6 cellular contexts compared by ENCODE assay signal in the genomic region with DNA sequence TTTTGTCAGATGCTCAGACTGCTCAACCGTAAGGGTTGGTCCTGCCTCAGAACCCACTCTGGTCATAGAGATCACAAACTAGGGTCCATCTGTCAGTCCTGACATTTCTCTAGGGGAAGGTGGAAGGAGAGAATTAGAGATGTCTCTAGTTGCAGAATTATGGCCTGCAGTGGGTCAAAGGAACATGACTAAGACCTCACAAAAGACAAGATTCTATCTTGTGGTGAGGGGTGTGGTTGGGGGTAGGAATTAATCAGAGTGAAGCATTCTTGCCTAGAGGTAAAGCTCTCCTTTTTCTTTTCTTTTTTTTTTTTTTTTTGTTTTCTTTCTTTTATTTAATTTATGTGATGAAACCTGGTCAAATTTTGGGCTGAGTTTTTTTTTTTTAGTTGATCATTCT.
DNase-seq lines count a peak whose midpoint lies in the region; ATAC-seq, FAIRE-seq and TF ChIP-seq lines count a peak whose summit lies in the region.
"Not testable (repeated sequence)": the region's sequence is repeated elsewhere in the genome, so short reads cannot be mapped to it uniquely, and the experiment has no call there.

No MANE protein-coding gene starts in this region.

- FAIRE-seq in K562 (lab: Jason Lieb, UNC): peak; percentile 84

- DNase-seq in PC-3: peak; percentile 55
- not testable (repeated sequence) for DNase-seq in activated T-cell treated with anti-CD3 and anti-CD28 coated beads, Interleukin-2, amount 50 U/mL, for 72 hours; K562 (ENCODE audit: extremely low read depth in 1 of 4, low spot score in 3 of 4); glutamatergic neuron; progenitor cell of endocrine pancreas (ENCODE audit: low spot score, unreplicated experiment); type B pancreatic cell (ENCODE audit: extremely low spot score, unreplicated experiment)

- not testable (repeated sequence) for H3K27ac Mint-ChIP-seq in activated T-cell treated with anti-CD3 and anti-CD28 coated beads, Interleukin-2, amount 50 U/mL, for 72 hours
- peak overlapping the region; percentile 95 for H3K27ac Mint-ChIP-seq in glutamatergic neuron (ENCODE audit: unreplicated experiment)
- H3K27ac Mint-ChIP-seq in progenitor cell of endocrine pancreas: peak overlapping the region; percentile 41
- H3K27ac Mint-ChIP-seq in type B pancreatic cell: peak overlapping the region; percentile 67

- peak overlapping the region; percentile 39 for H3K27ac ChIP-seq in PC-3 (ENCODE audit: low read length)
- H3K27ac ChIP-seq in K562 (ENCODE audit: extremely low read depth, low read depth, low read length): not testable (repeated sequence)

- TF ChIP-seq POLR2A in K562 (conservative IDR thresholded peaks at IDR 0.05): not testable (repeated sequence)

- not testable (repeated sequence) for H3F3A ChIP-seq in PC-3 (ENCODE audit: low read length, unreplicated experiment)

- not testable (repeated sequence) for H3K9me3 Mint-ChIP-seq in activated T-cell treated with anti-CD3 and anti-CD28 coated beads, Interleukin-2, amount 50 U/mL, for 72 hours; glutamatergic neuron (ENCODE audit: unreplicated experiment); progenitor cell of endocrine pancreas (ENCODE audit: low read depth); type B pancreatic cell

- in situ Hi-C loops in K562 (cut with MboI): not testable (repeated sequence)

- not testable (repeated sequence) for H2AFZ ChIP-seq in PC-3 (ENCODE audit: low read length); K562 (ENCODE audit: low read depth, low read length)

- TF ChIP-seq CTCF in PC-3 (conservative IDR thresholded peaks at IDR 0.05; ENCODE audit: low read depth, low read length); K562 (IDR thresholded peaks at IDR 0.05 in 2 of 3, conservative IDR thresholded peaks at IDR 0.05 in 1 of 3; ENCODE audit: insufficient read depth in 2 of 3, low read depth in 1 of 3, low read length in 3 of 3); glutamatergic neuron (IDR thresholded peaks at IDR 0.05; ENCODE audit: partially characterized antibody, unreplicated experiment); progenitor cell of endocrine pancreas (IDR thresholded peaks at IDR 0.05; ENCODE audit: unreplicated experiment); type B pancreatic cell (conservative IDR thresholded peaks at IDR 0.05): not testable (repeated sequence)

- intact Hi-C loops in PC-3 (cut with micrococcal nuclease); K562 (cut with micrococcal nuclease): not testable (repeated sequence)

- not testable (repeated sequence) for BruUV-seq in PC-3 (replicated peaks; lab: Mats Ljungman, UMichigan); K562 (replicated peaks; lab: Mats Ljungman, UMichigan)

- H3K4me2 ChIP-seq in PC-3 (ENCODE audit: low read length); K562 (ENCODE audit: insufficient read depth, low read length): not testable (repeated sequence)

- 0% methylated on average over 1 of the region's 1 CpG for WGBS in K562 (ENCODE audit: insufficient coverage, low coverage, missing lambda C conversion rate)

- not testable (repeated sequence) for TF ChIP-seq RAD21 in K562 (CRISPR knock-in tag; conservative IDR thresholded peaks at IDR 0.05 in 1 of 2, IDR thresholded peaks at IDR 0.05 in 1 of 2)

- not testable (repeated sequence) for H3K9me1 ChIP-seq in K562 (ENCODE audit: control insufficient read depth, insufficient read depth, low read length)

- H3K79me2 ChIP-seq in PC-3 (ENCODE audit: low read length); K562 (ENCODE audit: control insufficient read depth, insufficient read depth, low read length): not testable (repeated sequence)

- H3K36me3 ChIP-seq in PC-3 (ENCODE audit: low read depth, low read length); K562 (ENCODE audit: control insufficient read depth, insufficient read depth, low read length): not testable (repeated sequence)

- H3K4me1 ChIP-seq in PC-3 (ENCODE audit: insufficient read depth, low read length): peaks cover 33% of the 10 kb centered on the region
- H3K4me1 ChIP-seq in K562 (replicated peaks in 1 of 2; ENCODE audit: control insufficient read depth in 2 of 2, insufficient read depth in 2 of 2, low read length in 2 of 2): not testable (repeated sequence)

- H3K9me3 ChIP-seq in PC-3 (ENCODE audit: low read length); K562 (replicated peaks; ENCODE audit: control insufficient read depth, insufficient read depth, low read depth, low read length): not testable (repeated sequence)

- ATAC-seq in PC-3 (peak; percentile 78), K562 (0 out of 3 replicates have a peak, but pooled peaks have one; percentile 47)
- peak; percentile 75 to 79 for ATAC-seq in activated T-cell treated with anti-CD3 and anti-CD28 coated beads, Interleukin-2, amount 50 U/mL, for 72 hours (replicated peaks in 1 of 2)

- H4K20me1 ChIP-seq in PC-3 (ENCODE audit: low read length); K562 (replicated peaks; ENCODE audit: control insufficient read depth, insufficient read depth, low read length): not testable (repeated sequence)

- not testable (repeated sequence) for H3K27me3 Mint-ChIP-seq in activated T-cell treated with anti-CD3 and anti-CD28 coated beads, Interleukin-2, amount 50 U/mL, for 72 hours (ENCODE audit: low read depth); glutamatergic neuron (ENCODE audit: unreplicated experiment); progenitor cell of endocrine pancreas; type B pancreatic cell

- H3K4me3 Mint-ChIP-seq in activated T-cell treated with anti-CD3 and anti-CD28 coated beads, Interleukin-2, amount 50 U/mL, for 72 hours; progenitor cell of endocrine pancreas (ENCODE audit: low read depth); type B pancreatic cell: not testable (repeated sequence)
- H3K4me3 Mint-ChIP-seq in glutamatergic neuron (ENCODE audit: unreplicated experiment): peak overlapping the region; percentile 65

- not testable (repeated sequence) for H3K4me1 Mint-ChIP-seq in activated T-cell treated with anti-CD3 and anti-CD28 coated beads, Interleukin-2, amount 50 U/mL, for 72 hours (ENCODE audit: low read depth); glutamatergic neuron (ENCODE audit: low read depth, unreplicated experiment)
- peaks cover 26% of the 10 kb centered on the region for H3K4me1 Mint-ChIP-seq in progenitor cell of endocrine pancreas (ENCODE audit: low read depth)
- peaks cover 10% of the 10 kb centered on the region for H3K4me1 Mint-ChIP-seq in type B pancreatic cell (ENCODE audit: unreplicated experiment)

- not testable (repeated sequence) for H3K9ac ChIP-seq in PC-3 (ENCODE audit: low read length); K562 (ENCODE audit: insufficient read depth in 1 of 2, low read depth in 2 of 2, low read length in 2 of 2)

- POLR2A ChIA-PET in PC-3 (lab: Charles Lee; ENCODE audit: unreplicated experiment); K562 (lab: Yijun Ruan, JAX): not testable (repeated sequence)

- CTCF ChIA-PET in PC-3 (lab: Charles Lee): interaction anchor here (0.7 kb wide), 1 partner anchor 702 kb away, joined by 6 read pairs; no protein-coding TSS in a partner anchor
- CTCF ChIA-PET in K562 (lab: Yijun Ruan, JAX; ENCODE audit: low intra/inter-chr PET ratio): not testable (repeated sequence)

- H3K27me3 ChIP-seq in PC-3 (ENCODE audit: low read length); K562 (ENCODE audit: control insufficient read depth in 2 of 2, insufficient read depth in 2 of 2, low read length in 2 of 2): not testable (repeated sequence)

- not testable (repeated sequence) for H3K4me3 ChIP-seq in PC-3 (ENCODE audit: low read length); K562

- not testable (repeated sequence) for H3K9me2 ChIP-seq in PC-3 (replicated peaks; ENCODE audit: low read length)

- TF ChIP-seq EP300 in K562 (IDR thresholded peaks at IDR 0.05; ENCODE audit: low read length): not testable (repeated sequence)

- H3K36me3 Mint-ChIP-seq in activated T-cell treated with anti-CD3 and anti-CD28 coated beads, Interleukin-2, amount 50 U/mL, for 72 hours (ENCODE audit: insufficient read depth in 2 of 2); glutamatergic neuron (ENCODE audit: unreplicated experiment); progenitor cell of endocrine pancreas (ENCODE audit: insufficient read depth); type B pancreatic cell: not testable (repeated sequence)
